Comparison of ENCODE assay signal across 1 cellular context in genomic region chr19:45995715-45996385, GRCh38.
TF ChIP-seq lines count a peak whose summit lies in the region.

No MANE protein-coding gene starts in this region.

TF ChIP-seq in H1, 55 proteins besides CTCF, POLR2A, EP300 and RAD21:
- no peak for TF ChIP-seq HDAC2 (IDR thresholded peaks at IDR 0.05; ENCODE audit: borderline replicate concordance in 1 of 2, low read depth in 2 of 2, low read length in 2 of 2)
- TF ChIP-seq POU5F1 (IDR thresholded peaks at IDR 0.05; ENCODE audit: low read depth, low read length): no peak
- peak; percentile 11 for TF ChIP-seq KDM4A (IDR thresholded peaks at IDR 0.05; ENCODE audit: low read depth, low read length, severe bottlenecking)
- TF ChIP-seq CEBPB (IDR thresholded peaks at IDR 0.05; ENCODE audit: low read depth, low read length): no peak
- TF ChIP-seq ASH2L (IDR thresholded peaks at IDR 0.05; ENCODE audit: low read length): no peak
